In the genomic region with DNA sequence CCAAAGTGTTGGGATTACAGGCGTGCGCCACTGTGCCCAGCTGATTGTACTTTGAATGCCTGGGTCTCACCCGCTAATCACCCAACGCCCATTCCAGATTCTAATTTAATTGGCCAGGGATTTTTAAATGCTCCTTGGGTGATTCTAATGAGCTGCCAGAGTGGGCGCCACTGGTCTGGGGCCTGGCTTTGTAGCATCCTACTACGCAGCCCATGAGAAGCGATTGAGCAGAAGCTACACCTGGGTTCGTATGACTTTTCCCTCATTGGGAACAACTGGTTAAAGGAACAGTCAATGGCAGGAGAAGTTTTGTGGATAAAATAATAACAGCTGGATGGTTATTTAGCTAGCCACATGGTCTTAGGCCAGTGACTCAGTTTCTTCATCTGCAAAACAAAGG, we compare ENCODE assay signal across 20 cellular contexts.
DNase-seq lines count a peak whose midpoint lies in the region; FAIRE-seq and TF ChIP-seq lines count a peak whose summit lies in the region.
"Had no signal": no experiment of that assay in that cellular context is flagged by ENCODE, and none has a peak within 500 bp of the region (broad histone marks: within the 10 kb centered on the region; RNA-seq: fewer than 3 reads in every experiment).

No MANE protein-coding gene starts in this region.

- H4K91ac ChIP-seq in H1 (replicated peaks; ENCODE audit: insufficient read length, low read length), result no peak overlapping the region

- no peaks in the 10 kb centered on the region for H3K23me2 ChIP-seq in H1 (ENCODE audit: low read depth, low read length)

- no peak overlapping the region for H3K4ac ChIP-seq in H1 (replicated peaks; ENCODE audit: insufficient read length, low read depth, low read length)

- H2AFZ ChIP-seq in H1 (ENCODE audit: low read length), result no peak overlapping the region

- H3K79me1 ChIP-seq in H1 (ENCODE audit: low read depth, low read length), result no peaks in the 10 kb centered on the region

- no peak overlapping the region for H2BK12ac ChIP-seq in H1 (ENCODE audit: low read depth, low read length)

- H3K36me3 Mint-ChIP-seq in HFFc6 (ENCODE audit: low read depth), result no peaks in the 10 kb centered on the region
- no peaks in the 10 kb centered on the region for H3K36me3 Mint-ChIP-seq in mesothelial cell of epicardium
- H3K36me3 Mint-ChIP-seq: CD8-positive, alpha-beta T cell had no signal

- H3K23ac ChIP-seq in H1 (ENCODE audit: insufficient read length), result no peak overlapping the region

- TF ChIP-seq RAD21 in H1 (IDR thresholded peaks at IDR 0.05 in 1 of 2, conservative IDR thresholded peaks at IDR 0.05 in 1 of 2; ENCODE audit: low read depth in 2 of 2, low read length in 2 of 2), result peak; percentile 40 to 47

- H3K27me3 Mint-ChIP-seq in HFFc6 (ENCODE audit: insufficient read depth), result peaks cover 13% of the 10 kb centered on the region; the same call in 1 of the 2 replicates
- H3K27me3 Mint-ChIP-seq in mesothelial cell of epicardium (ENCODE audit: low read depth), result no peaks in the 10 kb centered on the region
- H3K27me3 Mint-ChIP-seq: B cell had no signal

- H3K9ac ChIP-seq in H1 (replicated peaks in 1 of 4; ENCODE audit: extremely low read depth in 1 of 4, low read depth in 3 of 4, low read length in 3 of 4), result no peak overlapping the region
- H3K9ac ChIP-seq: BLaER1 treated with 17β-estradiol and CSF1 and Interleukin-3, amounts not matched to agents 10 nM and 100 nM had no signal

- H3K4me2 ChIP-seq in H1 (ENCODE audit: insufficient read depth in 1 of 2, low read depth in 2 of 2, low read length in 2 of 2), result no peak overlapping the region

- no peaks in the 10 kb centered on the region for H3K79me2 ChIP-seq in H1 (ENCODE audit: control insufficient read depth in 1 of 2, insufficient read depth in 2 of 2, low read length in 2 of 2)

- no peak overlapping the region for H4K5ac ChIP-seq in H1 (ENCODE audit: insufficient read length, low read depth, low read length)

- TF ChIP-seq POLR2A in H1 (IDR thresholded peaks at IDR 0.05; ENCODE audit: control extremely low read depth in 1 of 2, low read depth in 2 of 2, low read length in 2 of 2), result no peak

- no peak overlapping the region for H2BK15ac ChIP-seq in H1 (ENCODE audit: low read length)

- H3K56ac ChIP-seq in H1 (replicated peaks; ENCODE audit: insufficient read length, low read depth, low read length), result no peak overlapping the region

- 95% methylated on average over 8 of the region's 8 CpGs; no CpG with 5 or more reads in 1 of the 2 experiments for WGBS in H1 (ENCODE audit: extremely low coverage in 1 of 2, insufficient coverage in 1 of 2, insufficient read length in 1 of 2, insufficient replicate concordance in 2 of 2, low coverage in 1 of 2, low lambda C conversion rate in 2 of 2, missing lambda C conversion rate in 1 of 2), 2 experiments

- H3K9me3 Mint-ChIP-seq in HFFc6 (no peaks in the 10 kb centered on the region), mesothelial cell of epicardium (peaks cover 17% of the 10 kb centered on the region)

- no peak for FAIRE-seq in H1 (lab: Jason Lieb, UNC)
- FAIRE-seq: GM12891, GM19239, H54, HTR-8/SVneo, K562 had no signal

- no peak overlapping the region for H2BK120ac ChIP-seq in H1 (replicated peaks; ENCODE audit: low read depth, low read length)

- H3K27me3 ChIP-seq in H7 (ENCODE audit: control insufficient read depth, insufficient read depth, low read length) (no peaks in the 10 kb centered on the region), H1 (replicated peaks in 1 of 4; ENCODE audit: control insufficient read depth in 3 of 4, extremely low read depth in 1 of 4, insufficient read depth in 3 of 4, low read length in 3 of 4) (no peaks in the 10 kb centered on the region)
- H3K27me3 ChIP-seq: BLaER1 treated with 17β-estradiol and CSF1 and Interleukin-3, amounts not matched to agents 10 nM and 100 nM had no signal

- DNase-seq in H7 (peak; percentile 37), HFFc6 (no peak), H1 (ENCODE audit: low read depth in 1 of 2, low spot score in 2 of 2) (no peak), mesothelial cell of epicardium (ENCODE audit: low spot score in 2 of 2, unreplicated experiment in 2 of 2) (no peak), NCI-H526 (lab: John Stamatoyannopoulos, UW) (no peak), GF-D8 (lab: John Stamatoyannopoulos, UW) (no peak), mucosa of gallbladder (ENCODE audit: low spot score) (no peak)
- DNase-seq: CD8-positive, alpha-beta T cell; DMS 273 treated with DMSO at 0.1 percent for 48 hours; DMS53; DND-41; EL; IMR-90 had no signal

- POLR2A ChIA-PET in H1 (lab: Charles Lee; ENCODE audit: partially characterized antibody), result interaction anchor here (1.2 to 1.4 kb wide), 2 partner anchors 9 to 16 kb away, joined by 3 read pairs; no protein-coding TSS in a partner anchor

- H3K27ac Mint-ChIP-seq in HFFc6 (no peak overlapping the region), mesothelial cell of epicardium (peak overlapping the region; percentile 21)
- H3K27ac Mint-ChIP-seq: CD8-positive, alpha-beta T cell had no signal

- no peak overlapping the region for H2BK20ac ChIP-seq in H1 (ENCODE audit: low read length)

- TF ChIP-seq EP300 in H1 (IDR thresholded peaks at IDR 0.05; ENCODE audit: borderline replicate concordance in 1 of 2, low read depth in 2 of 2, low read length in 2 of 2), result no peak

- no peaks in the 10 kb centered on the region for H3K4me1 Mint-ChIP-seq in HFFc6 (ENCODE audit: low read depth)
- peaks cover 23% of the 10 kb centered on the region for H3K4me1 Mint-ChIP-seq in mesothelial cell of epicardium

- no peak overlapping the region for H3K14ac ChIP-seq in H1 (ENCODE audit: insufficient read length)

- no peaks in the 10 kb centered on the region for H3K9me3 ChIP-seq in H1 (ENCODE audit: insufficient read depth in 2 of 2, low read depth in 1 of 2, low read length in 1 of 2)

- H4K8ac ChIP-seq in H1 (ENCODE audit: extremely low read depth, insufficient read depth, low read length), result no peak overlapping the region

- H2AK5ac ChIP-seq in H1 (ENCODE audit: low read depth, low read length), result no peak overlapping the region

- CTCF ChIA-PET in H1 (lab: Charles Lee; ENCODE audit: partially characterized antibody), result interaction anchor here (0.8 to 1.5 kb wide), 5 partner anchors 13 to 38 kb away, joined by 3 to 6 read pairs (median 4); no protein-coding TSS in a partner anchor

- H4K20me1 ChIP-seq in H1 (replicated peaks in 1 of 2; ENCODE audit: control insufficient read depth in 1 of 2, insufficient read depth in 2 of 2, low read length in 2 of 2), result no peaks in the 10 kb centered on the region
- H4K20me1 ChIP-seq: BLaER1 treated with 17β-estradiol and CSF1 and Interleukin-3, amounts not matched to agents 10 nM and 100 nM had no signal

- no peaks in the 10 kb centered on the region for H3K36me3 ChIP-seq in H7 (replicated peaks; ENCODE audit: control insufficient read depth, insufficient read depth, low read length)
- no peaks in the 10 kb centered on the region for H3K36me3 ChIP-seq in H1 (ENCODE audit: control insufficient read depth in 2 of 4, insufficient read depth in 4 of 4, low read length in 3 of 4)
- H3K36me3 ChIP-seq: BLaER1 treated with 17β-estradiol and CSF1 and Interleukin-3, amounts not matched to agents 10 nM and 100 nM had no signal

- TF ChIP-seq CTCF in HFFc6 (IDR thresholded peaks at IDR 0.05) (0 out of 2 replicates have a peak, but pooled peaks have one; percentile 8), H1 (IDR thresholded peaks at IDR 0.05; ENCODE audit: control extremely low read depth in 1 of 3, insufficient read depth in 1 of 3, low read depth in 1 of 3, low read length in 3 of 3) (peak; percentile 21 to 36 (median 23); a peak in 3 of 4 replicates), mesothelial cell of epicardium (IDR thresholded peaks at IDR 0.05; ENCODE audit: unreplicated experiment) (no peak)

- no peak overlapping the region for H3K18ac ChIP-seq in H1 (ENCODE audit: extremely low read depth, low read length)

- H3K4me3 ChIP-seq in H7 (ENCODE audit: insufficient read depth, low read depth, low read length) (no peak overlapping the region), H1 (ENCODE audit: extremely low read depth in 1 of 4, insufficient read depth in 2 of 4, low read depth in 3 of 4, low read length in 4 of 4) (no peak overlapping the region)
- H3K4me3 ChIP-seq: BLaER1 treated with 17β-estradiol and CSF1 and Interleukin-3, amounts not matched to agents 10 nM and 100 nM; K562 had no signal

- H2BK5ac ChIP-seq in H1 (ENCODE audit: low read depth, low read length), result no peak overlapping the region

- H3K4me1 ChIP-seq in H1 (replicated peaks in 1 of 4; ENCODE audit: control insufficient read depth in 3 of 4, insufficient read depth in 4 of 4, low read length in 3 of 4), result no peaks in the 10 kb centered on the region

- H3K27ac ChIP-seq in H1 (ENCODE audit: low read depth, low read length), result no peak overlapping the region
- H3K27ac ChIP-seq: BLaER1 treated with 17β-estradiol and CSF1 and Interleukin-3, amounts not matched to agents 10 nM and 100 nM had no signal

- H3K4me3 Mint-ChIP-seq in HFFc6, result no peak overlapping the region
- H3K4me3 Mint-ChIP-seq in mesothelial cell of epicardium, result no peak overlapping the region
- H3K4me3 Mint-ChIP-seq: B cell; CD8-positive, alpha-beta T cell had no signal

TF ChIP-seq in H1, 55 proteins besides CTCF, POLR2A, EP300 and RAD21:
- no peak for TF ChIP-seq HDAC6 (IDR thresholded peaks at IDR 0.05; ENCODE audit: low read depth, low read length)
- no peak for TF ChIP-seq CHD1 (IDR thresholded peaks at IDR 0.05; ENCODE audit: low read depth, low read length)
- TF ChIP-seq EGR1 (IDR thresholded peaks at IDR 0.05; ENCODE audit: borderline replicate concordance, low read depth, low read length), result no peak
- TF ChIP-seq TAF1 (IDR thresholded peaks at IDR 0.05; ENCODE audit: low read depth, low read length), result no peak
- no peak for TF ChIP-seq BRCA1 (IDR thresholded peaks at IDR 0.05; ENCODE audit: low read depth, low read length)
- TF ChIP-seq SP1 (IDR thresholded peaks at IDR 0.05; ENCODE audit: low read depth, low read length), result no peak
- TF ChIP-seq RXRA (IDR thresholded peaks at IDR 0.05; ENCODE audit: insufficient read depth, low read depth, low read length), result no peak
- TF ChIP-seq FOSL1 (IDR thresholded peaks at IDR 0.05; ENCODE audit: insufficient read depth, low read depth, low read length), result no peak
- TF ChIP-seq CREB1 (IDR thresholded peaks at IDR 0.05), result no peak
- no peak for TF ChIP-seq RBBP5 (IDR thresholded peaks at IDR 0.05; ENCODE audit: borderline replicate concordance, low read depth, low read length)
- TF ChIP-seq TEAD4 (IDR thresholded peaks at IDR 0.05; ENCODE audit: low read depth, low read length), result no peak
- TF ChIP-seq NANOG (IDR thresholded peaks at IDR 0.05; ENCODE audit: insufficient read depth, low read depth, low read length, poor library complexity, severe bottlenecking), result no peak
